ENCODE assay signal across 10 cellular contexts in the genomic region with DNA sequence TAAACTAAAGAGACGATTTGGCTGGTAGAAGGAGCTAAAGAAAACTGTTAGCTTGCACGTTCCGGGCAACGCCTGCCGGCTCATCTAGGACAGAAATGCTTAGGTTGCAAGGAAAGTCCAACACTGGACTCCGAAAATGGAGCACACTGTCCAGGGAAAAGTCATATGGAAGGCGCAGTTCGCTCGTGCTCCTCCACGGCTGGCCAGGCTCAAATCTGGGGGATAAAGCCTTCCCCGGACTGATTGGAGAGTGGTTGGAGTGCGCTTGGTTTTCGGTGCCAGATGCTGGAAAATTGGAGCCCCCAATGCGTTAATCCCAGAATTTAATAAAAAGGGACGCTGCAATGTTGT. TPM values are rescaled to one million over a fixed set of nuclear protein-coding genes. Genes with fewer than 3 reads are reported as not detected.
DNase-seq lines count a peak whose midpoint lies in the region; ATAC-seq and TF ChIP-seq lines count a peak whose summit lies in the region.
"Had no signal": no experiment of that assay in that cellular context is flagged by ENCODE, and none has a peak within 500 bp of the region (broad histone marks: within the 10 kb centered on the region; RNA-seq: fewer than 3 reads in every experiment).

No MANE protein-coding gene starts in this region.

- H3K4me1 ChIP-seq in prostate gland (replicated peaks) (no peaks in the 10 kb centered on the region), Karpas-422 (ENCODE audit: low read length) (no peaks in the 10 kb centered on the region)

- H3K27ac ChIP-seq in prostate gland, result no peak overlapping the region
- no peak overlapping the region for H3K27ac ChIP-seq in Karpas-422 (ENCODE audit: low read length)

- CTCF ChIA-PET in WTC11 (lab: Charles Lee), result interaction anchor here (0.6 to 2.2 kb wide), 3 partner anchors 37 to 780 kb away, joined by 3 to 11 read pairs (median 7); no protein-coding TSS in a partner anchor

- no peaks in the 10 kb centered on the region for H3K9me3 Mint-ChIP-seq in WTC11
- H3K9me3 Mint-ChIP-seq: dendritic cell treated with granulocyte-macrophage colony-stimulating factor and Interleukin-4, amounts not matched to agents 40 ng/mL and 50 ng/mL, for 4 days had no signal

- 1% methylated on average over 15 of the region's 15 CpGs for WGBS in prostate gland

- intact Hi-C loops in prostate gland (cut with DNase I), result no loop called here

- peak overlapping the region; percentile 85 for H3K4me3 Mint-ChIP-seq in WTC11
- H3K4me3 Mint-ChIP-seq: dendritic cell treated with granulocyte-macrophage colony-stimulating factor and Interleukin-4, amounts not matched to agents 40 ng/mL and 50 ng/mL, for 4 days had no signal

- no peak overlapping the region for H3K4me2 ChIP-seq in Karpas-422 (ENCODE audit: low read depth, low read length, poor library complexity, severe bottlenecking)

- H3K9ac ChIP-seq in Karpas-422 (ENCODE audit: low read length), result no peak overlapping the region

- peaks cover 55% of the 10 kb centered on the region for H3K27me3 Mint-ChIP-seq in WTC11 (ENCODE audit: low read depth)

- TF ChIP-seq POLR2A in prostate gland (IDR thresholded peaks at IDR 0.05), result no peak

- H3K9me3 ChIP-seq in prostate gland, result no peaks in the 10 kb centered on the region
- H3K9me3 ChIP-seq in Karpas-422 (ENCODE audit: low read length), result no peaks in the 10 kb centered on the region

- H3K27me3 ChIP-seq in prostate gland (replicated peaks; ENCODE audit: insufficient read depth) (no peaks in the 10 kb centered on the region), Karpas-422 (ENCODE audit: low read length) (no peaks in the 10 kb centered on the region)

- no peaks in the 10 kb centered on the region for H3K36me3 ChIP-seq in prostate gland
- H3K36me3 ChIP-seq in Karpas-422 (ENCODE audit: insufficient read depth, low read length), result no peaks in the 10 kb centered on the region

- H2AFZ ChIP-seq in Karpas-422 (ENCODE audit: low read length), result no peak overlapping the region

- no peak overlapping the region for H3K27ac Mint-ChIP-seq in WTC11
- H3K27ac Mint-ChIP-seq: dendritic cell treated with granulocyte-macrophage colony-stimulating factor and Interleukin-4, amounts not matched to agents 40 ng/mL and 50 ng/mL, for 4 days had no signal

- no peaks in the 10 kb centered on the region for H3K9me2 ChIP-seq in Karpas-422 (replicated peaks; ENCODE audit: insufficient read depth, low read length)

- H4K20me1 ChIP-seq in Karpas-422 (ENCODE audit: insufficient read depth, low read depth, low read length), result no peaks in the 10 kb centered on the region

- no peaks in the 10 kb centered on the region for H3K79me2 ChIP-seq in Karpas-422 (ENCODE audit: low read length)

- H3K4me1 Mint-ChIP-seq in WTC11, result peaks cover 31% of the 10 kb centered on the region

- no peak for ATAC-seq in WTC11
- ATAC-seq in GM18861 (IDR thresholded peaks at IDR 0.05; ENCODE audit: unreplicated experiment), result no peak
- ATAC-seq in GM18520 (IDR thresholded peaks at IDR 0.05; ENCODE audit: unreplicated experiment), result no peak

- H3K36me3 Mint-ChIP-seq in WTC11, result no peaks in the 10 kb centered on the region

- peak; percentile 11 for DNase-seq in EH (ENCODE audit: low read depth)
- no peak for DNase-seq in WTC11 (ENCODE audit: low spot score)
- DNase-seq in hepatic stellate cell (ENCODE audit: low spot score), result peak; percentile 16
- DNase-seq in prostate gland (ENCODE audit: low spot score), result no peak
- DNase-seq in NCI-H187 treated with DMSO at 0.1 percent for 48 hours (lab: John Stamatoyannopoulos, UW), result no peak
- no peak for DNase-seq in Karpas-422
- DNase-seq: GOT3 had no signal

- peak overlapping the region; percentile 23 to 28 for H3K4me3 ChIP-seq in prostate gland
- no peak overlapping the region for H3K4me3 ChIP-seq in Karpas-422 (ENCODE audit: low read length)

- no peak for TF ChIP-seq CTCF in WTC11 (IDR thresholded peaks at IDR 0.05)
- TF ChIP-seq CTCF in prostate gland (IDR thresholded peaks at IDR 0.05), result no peak

- POLR2A ChIA-PET in WTC11 (lab: Charles Lee), result no interaction called here

TF ChIP-seq in WTC11, 78 proteins besides CTCF, POLR2A, EP300 and RAD21 (continues in another document):
- TF ChIP-seq, protein P1, sequence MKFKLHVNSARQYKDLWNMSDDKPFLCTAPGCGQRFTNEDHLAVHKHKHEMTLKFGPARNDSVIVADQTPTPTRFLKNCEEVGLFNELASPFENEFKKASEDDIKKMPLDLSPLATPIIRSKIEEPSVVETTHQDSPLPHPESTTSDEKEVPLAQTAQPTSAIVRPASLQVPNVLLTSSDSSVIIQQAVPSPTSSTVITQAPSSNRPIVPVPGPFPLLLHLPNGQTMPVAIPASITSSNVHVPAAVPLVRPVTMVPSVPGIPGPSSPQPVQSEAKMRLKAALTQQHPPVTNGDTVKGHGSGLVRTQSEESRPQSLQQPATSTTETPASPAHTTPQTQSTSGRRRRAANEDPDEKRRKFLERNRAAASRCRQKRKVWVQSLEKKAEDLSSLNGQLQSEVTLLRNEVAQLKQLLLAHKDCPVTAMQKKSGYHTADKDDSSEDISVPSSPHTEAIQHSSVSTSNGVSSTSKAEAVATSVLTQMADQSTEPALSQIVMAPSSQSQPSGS (CRISPR knock-in tag; IDR thresholded peaks at IDR 0.05; ENCODE audit: borderline replicate concordance, low read depth), result no peak
- TF ChIP-seq ETV6 (CRISPR knock-in tag; IDR thresholded peaks at IDR 0.05) (no peak), FOXP1 (CRISPR knock-in tag; IDR thresholded peaks at IDR 0.05; ENCODE audit: borderline replicate concordance) (no peak), NR3C1 (CRISPR knock-in tag; conservative IDR thresholded peaks at IDR 0.05; ENCODE audit: low read depth) (no peak)
- TF ChIP-seq, protein P2, sequence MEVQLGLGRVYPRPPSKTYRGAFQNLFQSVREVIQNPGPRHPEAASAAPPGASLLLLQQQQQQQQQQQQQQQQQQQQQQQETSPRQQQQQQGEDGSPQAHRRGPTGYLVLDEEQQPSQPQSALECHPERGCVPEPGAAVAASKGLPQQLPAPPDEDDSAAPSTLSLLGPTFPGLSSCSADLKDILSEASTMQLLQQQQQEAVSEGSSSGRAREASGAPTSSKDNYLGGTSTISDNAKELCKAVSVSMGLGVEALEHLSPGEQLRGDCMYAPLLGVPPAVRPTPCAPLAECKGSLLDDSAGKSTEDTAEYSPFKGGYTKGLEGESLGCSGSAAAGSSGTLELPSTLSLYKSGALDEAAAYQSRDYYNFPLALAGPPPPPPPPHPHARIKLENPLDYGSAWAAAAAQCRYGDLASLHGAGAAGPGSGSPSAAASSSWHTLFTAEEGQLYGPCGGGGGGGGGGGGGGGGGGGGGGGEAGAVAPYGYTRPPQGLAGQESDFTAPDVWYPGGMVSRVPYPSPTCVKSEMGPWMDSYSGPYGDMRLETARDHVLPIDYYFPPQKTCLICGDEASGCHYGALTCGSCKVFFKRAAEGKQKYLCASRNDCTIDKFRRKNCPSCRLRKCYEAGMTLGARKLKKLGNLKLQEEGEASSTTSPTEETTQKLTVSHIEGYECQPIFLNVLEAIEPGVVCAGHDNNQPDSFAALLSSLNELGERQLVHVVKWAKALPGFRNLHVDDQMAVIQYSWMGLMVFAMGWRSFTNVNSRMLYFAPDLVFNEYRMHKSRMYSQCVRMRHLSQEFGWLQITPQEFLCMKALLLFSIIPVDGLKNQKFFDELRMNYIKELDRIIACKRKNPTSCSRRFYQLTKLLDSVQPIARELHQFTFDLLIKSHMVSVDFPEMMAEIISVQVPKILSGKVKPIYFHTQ (CRISPR knock-in tag; IDR thresholded peaks at IDR 0.05), result no peak
- TF ChIP-seq, protein P3, sequence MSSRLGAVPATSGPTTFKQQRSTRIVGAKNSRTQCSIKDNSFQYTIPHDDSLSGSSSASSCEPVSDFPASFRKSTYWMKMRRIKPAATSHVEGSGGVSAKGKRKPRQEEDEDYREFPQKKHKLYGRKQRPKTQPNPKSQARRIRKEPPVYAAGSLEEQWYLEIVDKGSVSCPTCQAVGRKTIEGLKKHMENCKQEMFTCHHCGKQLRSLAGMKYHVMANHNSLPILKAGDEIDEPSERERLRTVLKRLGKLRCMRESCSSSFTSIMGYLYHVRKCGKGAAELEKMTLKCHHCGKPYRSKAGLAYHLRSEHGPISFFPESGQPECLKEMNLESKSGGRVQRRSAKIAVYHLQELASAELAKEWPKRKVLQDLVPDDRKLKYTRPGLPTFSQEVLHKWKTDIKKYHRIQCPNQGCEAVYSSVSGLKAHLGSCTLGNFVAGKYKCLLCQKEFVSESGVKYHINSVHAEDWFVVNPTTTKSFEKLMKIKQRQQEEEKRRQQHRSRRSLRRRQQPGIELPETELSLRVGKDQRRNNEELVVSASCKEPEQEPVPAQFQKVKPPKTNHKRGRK (CRISPR knock-in tag; IDR thresholded peaks at IDR 0.05; ENCODE audit: borderline replicate concordance), result no peak
- TF ChIP-seq, protein P4, sequence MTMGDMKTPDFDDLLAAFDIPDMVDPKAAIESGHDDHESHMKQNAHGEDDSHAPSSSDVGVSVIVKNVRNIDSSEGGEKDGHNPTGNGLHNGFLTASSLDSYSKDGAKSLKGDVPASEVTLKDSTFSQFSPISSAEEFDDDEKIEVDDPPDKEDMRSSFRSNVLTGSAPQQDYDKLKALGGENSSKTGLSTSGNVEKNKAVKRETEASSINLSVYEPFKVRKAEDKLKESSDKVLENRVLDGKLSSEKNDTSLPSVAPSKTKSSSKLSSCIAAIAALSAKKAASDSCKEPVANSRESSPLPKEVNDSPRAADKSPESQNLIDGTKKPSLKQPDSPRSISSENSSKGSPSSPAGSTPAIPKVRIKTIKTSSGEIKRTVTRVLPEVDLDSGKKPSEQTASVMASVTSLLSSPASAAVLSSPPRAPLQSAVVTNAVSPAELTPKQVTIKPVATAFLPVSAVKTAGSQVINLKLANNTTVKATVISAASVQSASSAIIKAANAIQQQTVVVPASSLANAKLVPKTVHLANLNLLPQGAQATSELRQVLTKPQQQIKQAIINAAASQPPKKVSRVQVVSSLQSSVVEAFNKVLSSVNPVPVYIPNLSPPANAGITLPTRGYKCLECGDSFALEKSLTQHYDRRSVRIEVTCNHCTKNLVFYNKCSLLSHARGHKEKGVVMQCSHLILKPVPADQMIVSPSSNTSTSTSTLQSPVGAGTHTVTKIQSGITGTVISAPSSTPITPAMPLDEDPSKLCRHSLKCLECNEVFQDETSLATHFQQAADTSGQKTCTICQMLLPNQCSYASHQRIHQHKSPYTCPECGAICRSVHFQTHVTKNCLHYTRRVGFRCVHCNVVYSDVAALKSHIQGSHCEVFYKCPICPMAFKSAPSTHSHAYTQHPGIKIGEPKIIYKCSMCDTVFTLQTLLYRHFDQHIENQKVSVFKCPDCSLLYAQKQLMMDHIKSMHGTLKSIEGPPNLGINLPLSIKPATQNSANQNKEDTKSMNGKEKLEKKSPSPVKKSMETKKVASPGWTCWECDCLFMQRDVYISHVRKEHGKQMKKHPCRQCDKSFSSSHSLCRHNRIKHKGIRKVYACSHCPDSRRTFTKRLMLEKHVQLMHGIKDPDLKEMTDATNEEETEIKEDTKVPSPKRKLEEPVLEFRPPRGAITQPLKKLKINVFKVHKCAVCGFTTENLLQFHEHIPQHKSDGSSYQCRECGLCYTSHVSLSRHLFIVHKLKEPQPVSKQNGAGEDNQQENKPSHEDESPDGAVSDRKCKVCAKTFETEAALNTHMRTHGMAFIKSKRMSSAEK (CRISPR knock-in tag; IDR thresholded peaks at IDR 0.05; ENCODE audit: borderline replicate concordance), result no peak

RNA-seq across cellular contexts. Expression of a gene that starts 0.9 kb away (rescaled TPM):
- total RNA-seq in WTC11 (2021), result 0.87 to 2.6 TPM (median 1.1 TPM) in 3 replicates
- total RNA-seq in prostate gland, result 1 to 10 TPM; 1.2 to 2.3 TPM
- total RNA-seq in Karpas-422 (2014; rRNA removed; shearing (Covaris generic); ENCODE audit: low replicate concordance), result not detected in 2 replicates

Comparison
In these comparisons a context has a peak if more than half of its experiments do, and no peak if none do; other contexts are left out.
1. DNase-seq: peak in EH (single experiment) and hepatic stellate cell (single experiment); none in WTC11 (single experiment), prostate gland (single experiment), NCI-H187 treated with DMSO at 0.1 percent for 48 hours (single experiment) and Karpas-422 (single experiment).